In genomic region chr20:37437676-37438075, GRCh38 we compare ENCODE assay signal across 34 cellular contexts.
"Had no signal": no experiment of that assay in that cellular context is flagged by ENCODE, and none has a peak within 500 bp of the region (broad histone marks: within the 10 kb centered on the region; RNA-seq: fewer than 3 reads in every experiment).

No MANE protein-coding gene starts in this region.

- H3K27me3 ChIP-seq: ascending aorta, colonic mucosa, vagina had no signal

- DNase-seq: activated CD4-positive, alpha-beta T cell treated with anti-CD3 and anti-CD28 coated beads for 48 hours; activated CD4-positive, alpha-beta T cell treated with anti-CD3 and anti-CD28 coated beads, Interleukin-2, amount 50 U/mL, for 48 hours; activated CD8-positive, alpha-beta memory T cell treated with anti-CD3 and anti-CD28 coated beads for 24 hours; activated effector memory CD4-positive, alpha-beta T cell treated with anti-CD3 and anti-CD28 coated beads, Interleukin-2, amount 50 U/mL, for 16 hours; activated naive CD4-positive, alpha-beta T cell treated with anti-CD3 and anti-CD28 coated beads, Interleukin-2, amount 10 ng/mL, durations not matched to agents 7 days and 5 days; activated naive CD8-positive, alpha-beta T cell treated with anti-CD3 and anti-CD28 coated beads, Interleukin-2, amount 10 ng/mL, durations not matched to agents 7 days and 5 days; activated T-cell treated with anti-CD3 and anti-CD28 coated beads, Interleukin-2, amount 50 U/mL, for 1 hour; cerebellar nuclear complex; colonic mucosa; effector memory CD4-positive, alpha-beta T cell; heart left ventricle; hypothalamus; immature natural killer cell; kidney; left colon; mammary epithelial cell; stimulated activated CD4-positive, alpha-beta T cell treated with anti-CD3 and anti-CD28 coated beads, Interleukin-12 subunit alpha, Interleukin-12 subunit beta, amount 100 ng/mL, for 4 hours; stimulated activated CD4-positive, alpha-beta T cell treated with anti-CD3 and anti-CD28 coated beads, Interleukin-4, amount 100 ng/mL, for 1 hour; T-helper 1 cell had no signal

- H3K27me3 Mint-ChIP-seq: activated naive CD4-positive, alpha-beta T cell treated with anti-CD3 and anti-CD28 coated beads, Interleukin-2, amount 10 ng/mL, durations not matched to agents 7 days and 5 days; activated naive CD8-positive, alpha-beta T cell treated with anti-CD3 and anti-CD28 coated beads, Interleukin-2, amount 10 ng/mL, durations not matched to agents 7 days and 5 days; brain had no signal

- H3K4me1 ChIP-seq: ascending aorta, colonic mucosa, heart left ventricle, vagina had no signal

- H3K27ac ChIP-seq: ascending aorta, cardiac muscle cell, colonic mucosa, dorsolateral prefrontal cortex, heart left ventricle, skin epidermis, thoracic aorta, vagina, VCaP had no signal

- H3K36me3 Mint-ChIP-seq: activated naive CD4-positive, alpha-beta T cell treated with anti-CD3 and anti-CD28 coated beads, Interleukin-2, amount 10 ng/mL, durations not matched to agents 7 days and 5 days; activated naive CD8-positive, alpha-beta T cell treated with anti-CD3 and anti-CD28 coated beads, Interleukin-2, amount 10 ng/mL, durations not matched to agents 7 days and 5 days; brain; immature natural killer cell; type B pancreatic cell had no signal

- H3K4me3 ChIP-seq: ascending aorta, cardiac muscle cell, colonic mucosa, dorsolateral prefrontal cortex, heart left ventricle, skin epidermis, thoracic aorta, vagina had no signal

- H3K9me3 Mint-ChIP-seq: activated naive CD4-positive, alpha-beta T cell treated with anti-CD3 and anti-CD28 coated beads, Interleukin-2, amount 10 ng/mL, durations not matched to agents 7 days and 5 days; activated naive CD8-positive, alpha-beta T cell treated with anti-CD3 and anti-CD28 coated beads, Interleukin-2, amount 10 ng/mL, durations not matched to agents 7 days and 5 days; activated T-helper 1 cell treated with anti-CD3 and anti-CD28 coated beads, Interleukin-12 subunit alpha, Interleukin-12 subunit beta, Interleukin-2, Interleukin-4 antibody, amounts not matched to agents 30 ng/mL and 10 ng/mL and 1 ng/mL, durations not matched to agents 14 hours and 24 hours and 36 hours; brain; immature natural killer cell; stimulated activated effector memory CD8-positive, alpha-beta T cell treated with anti-CD3 and anti-CD28 coated beads, Interleukin-12 subunit alpha, Interleukin-12 subunit beta, amount 100 ng/mL, for 72 hours; stimulated activated naive CD8-positive, alpha-beta T cell treated with anti-CD3 and anti-CD28 coated beads, Interleukin-15, Interleukin-2, amounts not matched to agents 100 ng/mL and 50 ng/mL, for 24 hours; T-helper 2 cell treated with Interferon-gamma antibody and Interleukin-4, amounts not matched to agents 5 μg/mL and 100 μg/mL, for 36 hours; type B pancreatic cell had no signal

- H3K36me3 ChIP-seq: ascending aorta, cardiac muscle cell, colonic mucosa, heart left ventricle, thoracic aorta, vagina had no signal

- H3K27ac Mint-ChIP-seq: activated naive CD4-positive, alpha-beta T cell treated with anti-CD3 and anti-CD28 coated beads, Interleukin-2, amount 10 ng/mL, durations not matched to agents 7 days and 5 days; activated naive CD8-positive, alpha-beta T cell treated with anti-CD3 and anti-CD28 coated beads, Interleukin-2, amount 10 ng/mL, durations not matched to agents 7 days and 5 days; activated T-helper 1 cell treated with anti-CD3 and anti-CD28 coated beads, Interleukin-12 subunit alpha, Interleukin-12 subunit beta, Interleukin-2, Interleukin-4 antibody, amounts not matched to agents 30 ng/mL and 10 ng/mL and 1 ng/mL, durations not matched to agents 14 hours and 24 hours and 36 hours; immature natural killer cell; stimulated activated effector memory CD8-positive, alpha-beta T cell treated with anti-CD3 and anti-CD28 coated beads, Interleukin-12 subunit alpha, Interleukin-12 subunit beta, amount 100 ng/mL, for 72 hours; stimulated activated naive CD8-positive, alpha-beta T cell treated with anti-CD3 and anti-CD28 coated beads, Interleukin-15, Interleukin-2, amounts not matched to agents 100 ng/mL and 50 ng/mL, for 24 hours; T-helper 2 cell treated with Interferon-gamma antibody and Interleukin-4, amounts not matched to agents 5 μg/mL and 100 μg/mL, for 36 hours; type B pancreatic cell had no signal

- H3K4me3 Mint-ChIP-seq: activated naive CD4-positive, alpha-beta T cell treated with anti-CD3 and anti-CD28 coated beads, Interleukin-2, amount 10 ng/mL, durations not matched to agents 7 days and 5 days; activated naive CD8-positive, alpha-beta T cell treated with anti-CD3 and anti-CD28 coated beads, Interleukin-2, amount 10 ng/mL, durations not matched to agents 7 days and 5 days; activated T-helper 1 cell treated with anti-CD3 and anti-CD28 coated beads, Interleukin-12 subunit alpha, Interleukin-12 subunit beta, Interleukin-2, Interleukin-4 antibody, amounts not matched to agents 30 ng/mL and 10 ng/mL and 1 ng/mL, durations not matched to agents 14 hours and 24 hours and 36 hours; brain; immature natural killer cell; stimulated activated effector memory CD8-positive, alpha-beta T cell treated with anti-CD3 and anti-CD28 coated beads, Interleukin-12 subunit alpha, Interleukin-12 subunit beta, amount 100 ng/mL, for 72 hours; stimulated activated naive CD8-positive, alpha-beta T cell treated with anti-CD3 and anti-CD28 coated beads, Interleukin-15, Interleukin-2, amounts not matched to agents 100 ng/mL and 50 ng/mL, for 24 hours; T-helper 2 cell treated with Interferon-gamma antibody and Interleukin-4, amounts not matched to agents 5 μg/mL and 100 μg/mL, for 36 hours had no signal

- H3K4me1 Mint-ChIP-seq: activated naive CD4-positive, alpha-beta T cell treated with anti-CD3 and anti-CD28 coated beads, Interleukin-2, amount 10 ng/mL, durations not matched to agents 7 days and 5 days; activated naive CD8-positive, alpha-beta T cell treated with anti-CD3 and anti-CD28 coated beads, Interleukin-2, amount 10 ng/mL, durations not matched to agents 7 days and 5 days; immature natural killer cell; stimulated activated effector memory CD8-positive, alpha-beta T cell treated with anti-CD3 and anti-CD28 coated beads, Interleukin-12 subunit alpha, Interleukin-12 subunit beta, amount 100 ng/mL, for 72 hours had no signal

- ATAC-seq: activated CD4-positive, CD25-positive, alpha-beta regulatory T cell treated with anti-CD3 and anti-CD28 coated beads, Interleukin-2, amount 50 U/mL, for 24 hours; heart left ventricle; left colon; sciatic nerve; stimulated activated effector memory CD8-positive, alpha-beta T cell treated with anti-CD3 and anti-CD28 coated beads, Interleukin-12 subunit alpha, Interleukin-12 subunit beta, amount 100 ng/mL, for 72 hours had no signal

- H3K9me3 ChIP-seq: ascending aorta, colonic mucosa, heart left ventricle, thoracic aorta, vagina had no signal
